Comparison of ENCODE assay signal across 1 cellular context in genomic region chr14:91258876-91259275, GRCh38.
TF ChIP-seq lines count a peak whose summit lies in the region.

No MANE protein-coding gene starts in this region.

TF ChIP-seq in endothelial cell of umbilical vein, 7 proteins besides CTCF, POLR2A, EP300 and RAD21:
- no peak for TF ChIP-seq MYC (IDR thresholded peaks at IDR 0.05; ENCODE audit: low read depth, low read length)
- no peak for TF ChIP-seq EZH2 (IDR thresholded peaks at IDR 0.05; ENCODE audit: borderline replicate concordance, low read depth, low read length, severe bottlenecking)
- TF ChIP-seq POLR2AphosphoS5 (IDR thresholded peaks at IDR 0.05; ENCODE audit: insufficient read depth, low read depth, low read length), result no peak
- no peak for TF ChIP-seq JUN (IDR thresholded peaks at IDR 0.05; ENCODE audit: borderline replicate concordance, insufficient read depth, insufficient read length, low read depth)
- no peak for TF ChIP-seq FOS (IDR thresholded peaks at IDR 0.05; ENCODE audit: borderline replicate concordance, insufficient read depth, low read length)
- no peak for TF ChIP-seq MAX (IDR thresholded peaks at IDR 0.05; ENCODE audit: insufficient read depth, insufficient read length)
- no peak for TF ChIP-seq GATA2 (IDR thresholded peaks at IDR 0.05; ENCODE audit: insufficient read depth, insufficient read length, low read depth, low read length)
